19 cellular contexts compared by ENCODE assay signal in genomic region chr1:41135196-41135947, GRCh38.
"Had no signal": no experiment of that assay in that cellular context is flagged by ENCODE, and none has a peak within 500 bp of the region (broad histone marks: within the 10 kb centered on the region; RNA-seq: fewer than 3 reads in every experiment).

No MANE protein-coding gene starts in this region.

- H3K4me3 Mint-ChIP-seq: endodermal cell, nephron progenitor cell, T-helper 17 cell had no signal

- H3K4me1 Mint-ChIP-seq: nephron progenitor cell, T-helper 17 cell had no signal

- ATAC-seq: gastroesophageal sphincter, heart left ventricle, left colon, pancreas, psoas muscle, right cardiac atrium, T-helper 17 cell had no signal

- H3K27me3 Mint-ChIP-seq: T-helper 17 cell had no signal

- DNase-seq: activated CD4-positive, alpha-beta T cell treated with anti-CD3 and anti-CD28 coated beads, Interleukin-2, amount 50 U/mL, for 1 hour; activated CD8-positive, alpha-beta memory T cell treated with anti-CD3 and anti-CD28 coated beads for 24 hours; activated CD8-positive, alpha-beta memory T cell treated with anti-CD3 and anti-CD28 coated beads, Interleukin-2, amount 50 U/mL, for 4 hours; activated gamma-delta T cell; amniotic stem cell; endodermal cell; heart left ventricle; islet precursor cell; left colon; mesenchymal stem cell; nephron progenitor cell; pancreas; psoas muscle; right cardiac atrium; SW 1271; T-helper 17 cell; testis; trophoblast cell had no signal

- H3K27ac Mint-ChIP-seq: endodermal cell, nephron progenitor cell, T-helper 17 cell had no signal
